ENCODE assay signal across 19 cellular contexts in genomic region chr4:80803337-80803736, GRCh38.
"Had no signal": no experiment of that assay in that cellular context is flagged by ENCODE, and none has a peak within 500 bp of the region (broad histone marks: within the 10 kb centered on the region; RNA-seq: fewer than 3 reads in every experiment).

No MANE protein-coding gene starts in this region.

- H3K9me3 ChIP-seq: sigmoid colon, tibial artery had no signal

- H3K4me3 ChIP-seq: esophagus squamous epithelium, left lung, neural progenitor cell, sigmoid colon, spleen, tibial artery had no signal

- H3K27ac ChIP-seq: brain microvascular endothelial cell, esophagus squamous epithelium, left lung, neural progenitor cell, sigmoid colon, spleen, tibial artery had no signal

- H3K27me3 Mint-ChIP-seq: central memory CD8-positive, alpha-beta T cell; naive B cell had no signal

- H3K9me3 Mint-ChIP-seq: central memory CD8-positive, alpha-beta T cell had no signal

- FAIRE-seq: endothelial cell of umbilical vein, keratinocyte, urothelium cell line had no signal

- H3K9ac ChIP-seq: neural progenitor cell had no signal

- DNase-seq: activated CD4-positive, alpha-beta T cell treated with anti-CD3 and anti-CD28 coated beads for 48 hours; activated CD8-positive, alpha-beta memory T cell treated with anti-CD3 and anti-CD28 coated beads for 24 hours; anterior cingulate cortex; brain microvascular endothelial cell; cortex of kidney; effector CD8-positive, alpha-beta T cell; esophagus squamous epithelium; hippocampal formation; left lung; mammary epithelial cell; naive B cell; sigmoid colon; spleen; tibial artery had no signal

- H3K27ac Mint-ChIP-seq: naive B cell, neural progenitor cell had no signal

- H3K4me2 ChIP-seq: neural progenitor cell had no signal

- H3K36me3 Mint-ChIP-seq: naive B cell, neural progenitor cell had no signal

- H3K4me1 Mint-ChIP-seq: central memory CD8-positive, alpha-beta T cell; naive B cell; neural progenitor cell had no signal

- H3K36me3 ChIP-seq: brain microvascular endothelial cell, esophagus squamous epithelium, left lung, neural progenitor cell, sigmoid colon, spleen, tibial artery had no signal

- H2AFZ ChIP-seq: neural progenitor cell had no signal

- H3K4me3 Mint-ChIP-seq: central memory CD8-positive, alpha-beta T cell; naive B cell; neural progenitor cell had no signal

- H3K27me3 ChIP-seq: brain microvascular endothelial cell, esophagus squamous epithelium, left lung, neural progenitor cell, sigmoid colon, spleen, tibial artery had no signal
